ENCODE assay signal across 18 cellular contexts in the genomic region with DNA sequence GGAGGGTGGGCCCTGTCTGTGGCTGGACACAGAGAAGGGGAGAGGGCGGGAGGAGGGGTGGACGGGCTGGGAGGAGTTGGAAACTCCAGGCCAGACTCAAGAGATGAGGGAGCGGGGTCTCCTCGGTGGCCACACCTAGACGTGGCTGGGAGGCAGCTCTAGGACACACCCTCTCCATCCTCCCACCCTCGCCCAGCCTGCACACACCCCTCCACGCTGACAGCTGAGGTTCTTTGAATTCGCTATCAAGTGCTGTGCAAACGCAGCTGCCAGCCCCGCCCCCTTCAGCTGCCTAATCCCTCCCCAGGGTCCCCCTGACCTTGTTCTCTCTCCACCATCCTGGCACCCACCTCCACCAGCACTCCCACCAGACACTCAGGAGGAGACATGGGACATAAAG. TPM values are rescaled to one million over a fixed set of nuclear protein-coding genes. Genes with fewer than 3 reads are reported as not detected.
DNase-seq lines count a peak whose midpoint lies in the region; ATAC-seq and TF ChIP-seq lines count a peak whose summit lies in the region.
"Had no signal": no experiment of that assay in that cellular context is flagged by ENCODE, and none has a peak within 500 bp of the region (broad histone marks: within the 10 kb centered on the region; RNA-seq: fewer than 3 reads in every experiment).

No MANE protein-coding gene starts in this region.

- H3K27ac ChIP-seq in BLaER1 (no peak overlapping the region), body of pancreas (no peak overlapping the region)
- H3K27ac ChIP-seq: cardiac muscle cell, stomach had no signal

- no peak for ATAC-seq in body of pancreas
- no peak for ATAC-seq in T-cell (replicated peaks in 1 of 4)
- ATAC-seq: A549 had no signal

- H3K4me2 ChIP-seq in BLaER1: peak overlapping the region; percentile 45
- H3K4me2 ChIP-seq: A549 had no signal

- H3K9me3 ChIP-seq in BLaER1 (no peaks in the 10 kb centered on the region), body of pancreas (no peaks in the 10 kb centered on the region)
- H3K9me3 ChIP-seq: A549, stomach had no signal

- H3K27me3 Mint-ChIP-seq in chondrocyte (ENCODE audit: low read depth) (no peaks in the 10 kb centered on the region), T-cell (no peaks in the 10 kb centered on the region)

- TF ChIP-seq POLR2A in body of pancreas (IDR thresholded peaks at IDR 0.05): no peak

- no peak overlapping the region for H3K4me3 ChIP-seq in BLaER1
- no peak overlapping the region for H3K4me3 ChIP-seq in body of pancreas
- H3K4me3 ChIP-seq: A549, cardiac muscle cell, stomach had no signal

- H3K27me3 ChIP-seq in BLaER1: no peaks in the 10 kb centered on the region
- no peaks in the 10 kb centered on the region for H3K27me3 ChIP-seq in body of pancreas
- H3K27me3 ChIP-seq: cardiac muscle cell had no signal

- H3K36me3 Mint-ChIP-seq in chondrocyte (ENCODE audit: low read depth) (no peaks in the 10 kb centered on the region), T-cell (no peaks in the 10 kb centered on the region)
- H3K36me3 Mint-ChIP-seq: immature natural killer cell had no signal

- TF ChIP-seq CTCF in chondrocyte (IDR thresholded peaks at IDR 0.05): no peak
- TF ChIP-seq CTCF in body of pancreas (IDR thresholded peaks at IDR 0.05): no peak
- no peak for TF ChIP-seq CTCF in GM20000 (IDR thresholded peaks at IDR 0.05; ENCODE audit: extremely low read depth, missing control alignments)

- H3K9me3 Mint-ChIP-seq in chondrocyte (ENCODE audit: low read depth) (no peaks in the 10 kb centered on the region), T-cell (no peaks in the 10 kb centered on the region)
- H3K9me3 Mint-ChIP-seq: immature natural killer cell had no signal

- WGBS in body of pancreas, 2 donors: 48 to 53% methylated on average over 10 of the region's 10 CpGs

- CTCF ChIA-PET in T-cell (lab: Charles Lee): no interaction called here

- H3K27ac Mint-ChIP-seq in chondrocyte (ENCODE audit: unreplicated experiment) (no peak overlapping the region), T-cell (no peak overlapping the region)
- H3K27ac Mint-ChIP-seq: immature natural killer cell had no signal

- POLR2A ChIA-PET in T-cell (lab: Charles Lee): no interaction called here

- H3K36me3 ChIP-seq in BLaER1 (no peaks in the 10 kb centered on the region), body of pancreas (replicated peaks in 1 of 2; ENCODE audit: insufficient read depth in 1 of 2, low read depth in 2 of 2) (no peaks in the 10 kb centered on the region)
- H3K36me3 ChIP-seq: cardiac muscle cell, stomach had no signal

- intact Hi-C loops in body of pancreas (cut with DNase I): no loop called here

- H3K4me1 Mint-ChIP-seq in chondrocyte (ENCODE audit: low read depth) (no peaks in the 10 kb centered on the region), T-cell (peaks cover 0 to 7% (median 0%) of the 10 kb centered on the region in 3 donors)
- H3K4me1 Mint-ChIP-seq: immature natural killer cell had no signal

- peaks cover 17% of the 10 kb centered on the region for H3K4me1 ChIP-seq in BLaER1
- peaks cover 11% of the 10 kb centered on the region for H3K4me1 ChIP-seq in body of pancreas

- H3K4me3 Mint-ChIP-seq in chondrocyte (ENCODE audit: unreplicated experiment) (no peak overlapping the region), T-cell (no peak overlapping the region)
- H3K4me3 Mint-ChIP-seq: immature natural killer cell had no signal

- H3K9ac ChIP-seq in BLaER1: no peak overlapping the region

- H4K20me1 ChIP-seq in BLaER1: no peaks in the 10 kb centered on the region

- DNase-seq in NCI-H1105 (lab: John Stamatoyannopoulos, UW) (peak; percentile 68), NCI-H2196 treated with DMSO at 0.1 percent for 48 hours (lab: John Stamatoyannopoulos, UW; ENCODE audit: unreplicated experiment) (peak; percentile 70), chondrocyte (ENCODE audit: low spot score) (peak; percentile 69), body of pancreas (no peak), RPMI8226 (no peak), T-cell (no peak), GM20000 (ENCODE audit: low spot score) (no peak)
- DNase-seq: activated naive CD4-positive, alpha-beta T cell treated with anti-CD3 and anti-CD28 coated beads, Interleukin-2, amount 50 U/mL, for 16 hours; Calu3; immature natural killer cell; mesenchymal stem cell; nucleus accumbens; stomach had no signal

RNA-seq across cellular contexts. Expression of a gene that starts 48.7 kb away (rescaled TPM):
- total RNA-seq in chondrocyte: 0.26 to 0.42 TPM (median 0.34 TPM) in 3 replicates
- total RNA-seq in body of pancreas: not detected
- 1 to 10 TPM in 3 of 5 donors, under 1 TPM in 2; 0.33 to 1.2 (median 1.1) TPM for total RNA-seq in T-cell
- total RNA-seq: cardiac muscle cell, HT-29, MCF 10A had no signal

Comparison
In these comparisons a context has a peak if more than half of its experiments do, and no peak if none do; other contexts are left out.
1. DNase-seq: peak in NCI-H1105 (single experiment), NCI-H2196 treated with DMSO at 0.1 percent for 48 hours (single experiment) and chondrocyte (single experiment); none in body of pancreas (0 of 4), RPMI8226 (single experiment), T-cell (0 of 34) and GM20000 (single experiment).